ENCODE assay signal across 1 cellular context in the genomic region with DNA sequence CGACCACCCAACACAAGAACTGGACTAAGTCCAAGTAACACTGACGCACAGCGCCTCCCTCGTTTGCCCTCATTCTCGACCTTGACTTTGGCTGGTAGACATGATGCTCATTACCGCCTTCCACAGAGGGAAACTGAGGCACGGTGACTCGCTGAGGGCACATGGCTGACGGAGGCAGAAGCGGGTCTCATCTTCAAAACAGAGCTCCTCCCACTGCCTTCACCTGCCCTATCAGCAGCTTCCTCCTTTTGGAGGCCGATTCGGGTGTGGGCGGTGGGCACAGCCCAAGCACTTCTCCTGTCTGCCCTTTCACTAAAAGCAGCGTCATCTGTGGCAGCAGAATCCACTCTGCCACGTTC.
TF ChIP-seq lines count a peak whose summit lies in the region.

No MANE protein-coding gene starts in this region.

TF ChIP-seq in IMR-90, 13 proteins besides CTCF, POLR2A, EP300 and RAD21:
- TF ChIP-seq CEBPB (IDR thresholded peaks at IDR 0.05; ENCODE audit: low read depth, low read length) (no peak), MAFK (IDR thresholded peaks at IDR 0.05; ENCODE audit: low read depth, low read length) (no peak), RFX5 (IDR thresholded peaks at IDR 0.05; ENCODE audit: low read depth, low read length) (no peak)
